In the genomic region with DNA sequence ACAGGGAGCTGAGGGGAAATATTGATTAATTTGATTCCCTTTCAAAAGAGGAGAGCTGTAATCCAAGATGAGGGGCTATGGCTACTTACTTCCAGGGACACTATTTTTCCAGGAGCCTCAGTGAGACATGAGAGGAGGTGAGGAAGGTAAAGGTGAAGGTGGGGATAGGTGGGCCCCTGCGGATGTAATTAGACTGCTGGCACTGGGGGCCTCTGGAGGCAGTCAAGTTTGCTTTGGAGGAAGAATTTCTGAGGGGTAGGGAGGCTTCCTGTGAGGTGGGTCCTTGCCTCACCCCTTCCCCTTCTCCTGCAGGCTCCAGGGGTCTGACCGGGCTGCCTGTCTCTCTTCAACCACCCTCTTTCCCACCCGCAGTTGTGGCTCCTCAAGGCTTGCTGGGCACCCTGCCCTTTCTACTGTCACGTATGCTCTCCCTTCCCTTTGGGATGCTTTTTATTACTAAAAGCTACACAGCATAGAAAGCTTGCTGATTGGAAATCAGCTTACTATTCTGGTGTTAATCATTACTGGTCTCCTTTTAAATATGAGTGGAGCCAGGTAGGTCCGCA, we compare ENCODE assay signal across 15 cellular contexts. TPM values are rescaled to one million over a fixed set of nuclear protein-coding genes. Genes with fewer than 3 reads are reported as not detected.
DNase-seq lines count a peak whose midpoint lies in the region; ATAC-seq and TF ChIP-seq lines count a peak whose summit lies in the region.
"Had no signal": no experiment of that assay in that cellular context is flagged by ENCODE, and none has a peak within 500 bp of the region (broad histone marks: within the 10 kb centered on the region; RNA-seq: fewer than 3 reads in every experiment).

No MANE protein-coding gene starts in this region.

- H3K27ac ChIP-seq in GM23338 (ENCODE audit: low read depth) (no peak overlapping the region), colonic mucosa (peak overlapping the region; percentile 15), mesenchymal stem cell (ENCODE audit: low read length, poor library complexity, severe bottlenecking) (no peak overlapping the region), skeletal muscle tissue (ENCODE audit: low read depth, low read length) (peak overlapping the region; percentile 56)
- H3K27ac ChIP-seq: SJSA1 had no signal

- H3K4me1 Mint-ChIP-seq in GM23338 (peaks cover 14% of the 10 kb centered on the region; the same call in 2 of the 3 replicates), type B pancreatic cell (ENCODE audit: unreplicated experiment) (peaks cover 13% of the 10 kb centered on the region)

- H2AFZ ChIP-seq in GM23338 (no peak overlapping the region), mesenchymal stem cell (ENCODE audit: low read depth, low read length) (no peak overlapping the region)

- H3K4me3 ChIP-seq in GM23338 (no peak overlapping the region), colonic mucosa (no peak overlapping the region), mesenchymal stem cell (ENCODE audit: insufficient read depth in 1 of 2, low read depth in 1 of 2, low read length in 2 of 2) (peak overlapping the region in 1 of 2 experiments; percentile 47), skeletal muscle tissue (ENCODE audit: low read length in 3 of 3) (peak overlapping the region; percentile 46 to 49 (median 49))
- H3K4me3 ChIP-seq: SJSA1 had no signal

- no peak overlapping the region for H3K4me2 ChIP-seq in GM23338
- no peak overlapping the region for H3K4me2 ChIP-seq in mesenchymal stem cell (ENCODE audit: low read length, poor library complexity, severe bottlenecking)

- intact Hi-C loops in colonic mucosa (cut with DNase I) = no loop called here
- intact Hi-C loops in left colon (cut with DNase I, micrococcal nuclease) = no loop called here

- ATAC-seq in GM23338 (peak; percentile 43; the same call in 1 of the 3 replicates), left colon (no peak)

- H3K27me3 Mint-ChIP-seq in GM23338 (ENCODE audit: insufficient read depth, low read depth, poor library complexity) (no peaks in the 10 kb centered on the region), type B pancreatic cell (no peaks in the 10 kb centered on the region)

- H3K14ac ChIP-seq in mesenchymal stem cell (ENCODE audit: low read length in 2 of 2) = no peak overlapping the region

- TF ChIP-seq CTCF in GM23338 (conservative IDR thresholded peaks at IDR 0.05; ENCODE audit: low read depth in 2 of 2) (no peak), colonic mucosa (IDR thresholded peaks at IDR 0.05) (no peak), type B pancreatic cell (conservative IDR thresholded peaks at IDR 0.05) (no peak)

- H3K23ac ChIP-seq in mesenchymal stem cell (ENCODE audit: low read length in 2 of 2) = no peak overlapping the region

- no peaks in the 10 kb centered on the region for H3F3A ChIP-seq in GM23338 (replicated peaks; ENCODE audit: low read depth)

- H3K9ac ChIP-seq in colonic mucosa (ENCODE audit: low read depth in 2 of 2, low read length in 2 of 2) (peak overlapping the region in 1 of 2 donors; percentile 28), mesenchymal stem cell (ENCODE audit: low read length) (peak overlapping the region; percentile 66), skeletal muscle tissue (ENCODE audit: low read depth in 1 of 3, low read length in 3 of 3) (peak overlapping the region; percentile 40 to 69 (median 44))

- WGBS in mesenchymal stem cell = 91% methylated on average over 4 of the region's 5 CpGs

- DNase-seq in GM23338 (ENCODE audit: low spot score) = no peak
- no peak for DNase-seq in colonic mucosa
- DNase-seq in mesenchymal stem cell = no peak
- no peak for DNase-seq in stimulated activated CD4-positive, alpha-beta T cell treated with anti-CD3 and anti-CD28 coated beads, Interleukin-2, amount 100 ng/mL, for 48 hours
- DNase-seq in left colon = no peak
- no peak for DNase-seq in type B pancreatic cell (ENCODE audit: extremely low spot score, unreplicated experiment)
- no peak for DNase-seq in NCI-H2171 (lab: John Stamatoyannopoulos, UW)
- DNase-seq: activated CD4-positive, alpha-beta T cell treated with anti-CD3 and anti-CD28 coated beads for 48 hours; activated naive CD4-positive, alpha-beta T cell treated with Interleukin-2 at 50 U/mL for 16 hours; foreskin melanocyte; NCI-H1436 treated with DMSO at 0.1 percent for 48 hours; stimulated activated CD4-positive, alpha-beta T cell treated with anti-CD3 and anti-CD28 coated beads, Interleukin-2, amount 100 ng/mL, for 24 hours had no signal

- H3K27ac Mint-ChIP-seq in GM23338 (no peak overlapping the region), type B pancreatic cell (no peak overlapping the region)

- no peak overlapping the region for H4K91ac ChIP-seq in mesenchymal stem cell (ENCODE audit: low read length)

- H2AK5ac ChIP-seq in mesenchymal stem cell (ENCODE audit: low read length, severe bottlenecking) = no peak overlapping the region

- H3K4me1 ChIP-seq in GM23338 (ENCODE audit: insufficient read depth) (peaks cover 7% of the 10 kb centered on the region; the same call in 1 of the 2 replicates), colonic mucosa (no peaks in the 10 kb centered on the region), mesenchymal stem cell (ENCODE audit: control insufficient read depth, insufficient read depth, low read depth, low read length) (no peaks in the 10 kb centered on the region), skeletal muscle tissue (ENCODE audit: control insufficient read depth in 3 of 3, insufficient read depth in 3 of 3, low read length in 3 of 3) (peaks cover 28 to 38% (median 36%) of the 10 kb centered on the region in 3 donors)
- H3K4me1 ChIP-seq: SJSA1 had no signal

- no peaks in the 10 kb centered on the region for H3K36me3 Mint-ChIP-seq in GM23338 (ENCODE audit: low read depth)
- H3K36me3 Mint-ChIP-seq in type B pancreatic cell = no peaks in the 10 kb centered on the region

- H3K4me3 Mint-ChIP-seq in GM23338 (no peak overlapping the region), type B pancreatic cell (no peak overlapping the region)

- H3K9me3 ChIP-seq in colonic mucosa (no peaks in the 10 kb centered on the region), mesenchymal stem cell (ENCODE audit: control insufficient read depth, low read length) (no peaks in the 10 kb centered on the region), skeletal muscle tissue (ENCODE audit: control insufficient read depth in 3 of 3, low read length in 3 of 3) (peaks cover 0 to 2% (median 0%) of the 10 kb centered on the region in 3 donors)
- H3K9me3 ChIP-seq: SJSA1 had no signal

- H2BK15ac ChIP-seq in mesenchymal stem cell (ENCODE audit: low read depth, poor library complexity, severe bottlenecking) = no peak overlapping the region

- H2BK12ac ChIP-seq in mesenchymal stem cell (ENCODE audit: low read length in 2 of 2) = no peak overlapping the region

- H2BK5ac ChIP-seq in mesenchymal stem cell (ENCODE audit: low read depth, low read length, poor library complexity, severe bottlenecking) = no peak overlapping the region

- H3K9me2 ChIP-seq in GM23338 (ENCODE audit: insufficient read depth) = no peaks in the 10 kb centered on the region

- H3K36me3 ChIP-seq in GM23338 (ENCODE audit: insufficient read depth) (no peaks in the 10 kb centered on the region), colonic mucosa (no peaks in the 10 kb centered on the region), mesenchymal stem cell (ENCODE audit: control insufficient read depth in 1 of 2, insufficient read depth in 2 of 2, low read depth in 1 of 2, low read length in 2 of 2) (no peaks in the 10 kb centered on the region), skeletal muscle tissue (ENCODE audit: control insufficient read depth in 3 of 3, insufficient read depth in 3 of 3, low read length in 3 of 3) (no peaks in the 10 kb centered on the region)
- H3K36me3 ChIP-seq: SJSA1 had no signal

- no peaks in the 10 kb centered on the region for H3K79me2 ChIP-seq in GM23338 (replicated peaks; ENCODE audit: insufficient read depth)

- no peak overlapping the region for H3K18ac ChIP-seq in mesenchymal stem cell (ENCODE audit: low read depth in 1 of 2, low read length in 2 of 2)

- H3K79me1 ChIP-seq in mesenchymal stem cell (replicated peaks; ENCODE audit: low read length, poor library complexity, severe bottlenecking) = no peaks in the 10 kb centered on the region

- no peaks in the 10 kb centered on the region for H4K20me1 ChIP-seq in GM23338 (replicated peaks; ENCODE audit: insufficient read depth)

- no peak overlapping the region for H4K8ac ChIP-seq in mesenchymal stem cell (ENCODE audit: low read length)

- H3K4ac ChIP-seq in mesenchymal stem cell (ENCODE audit: low read depth in 1 of 2, low read length in 2 of 2) = no peak overlapping the region

- H3K27me3 ChIP-seq in GM23338 (ENCODE audit: insufficient read depth) (no peaks in the 10 kb centered on the region), colonic mucosa (no peaks in the 10 kb centered on the region), mesenchymal stem cell (ENCODE audit: control insufficient read depth in 1 of 2, insufficient read depth in 1 of 2, low read length in 2 of 2) (peaks cover 3 to 13% of the 10 kb centered on the region in 2 experiments), skeletal muscle tissue (ENCODE audit: control insufficient read depth in 3 of 3, insufficient read depth in 3 of 3, low read length in 3 of 3) (no peaks in the 10 kb centered on the region)
- H3K27me3 ChIP-seq: SJSA1 had no signal

- H2BK120ac ChIP-seq in mesenchymal stem cell (ENCODE audit: low read depth, low read length) = no peak overlapping the region

- H3K9me3 Mint-ChIP-seq in GM23338 (no peaks in the 10 kb centered on the region), type B pancreatic cell (no peaks in the 10 kb centered on the region)

TF ChIP-seq in GM23338, 12 proteins besides CTCF, POLR2A, EP300 and RAD21 (continues in another document):
- no peak for TF ChIP-seq CREB1 (CRISPR knock-in tag; IDR thresholded peaks at IDR 0.05; ENCODE audit: low read depth)

RNA-seq across cellular contexts. Expression of a gene that starts 22.5 kb away (rescaled TPM):
- total RNA-seq in GM23338 (2014; rRNA removed; shearing (Covaris generic)) = 11.1 and 16.2 TPM in 2 replicates
- polyA plus RNA-seq in GM23338 (2016; fragmentation: Nextera tagmentation; extraction: Ambion mirVana) = 1.5 and 2.6 TPM in 2 replicates
- total RNA-seq in colonic mucosa (1 to 10 TPM; 1.3 to 2.2 TPM), skeletal muscle tissue (12.0 TPM), left colon (1 to 10 TPM; 1.1 to 2.5 TPM), type B pancreatic cell (ENCODE audit: low replicate concordance) (0.36 and 0.89 TPM in 2 replicates)
- 0.01 TPM for polyA plus RNA-seq in mesenchymal stem cell (2013, experiment 1 of 2)
- not detected for polyA plus RNA-seq in mesenchymal stem cell (2013, experiment 2 of 2)
- total RNA-seq: NCI-H460, SJSA1 had no signal

Comparison
In these comparisons a context has a peak if more than half of its experiments do, and no peak if none do; other contexts are left out.
1. H3K27ac ChIP-seq: peak in colonic mucosa (single experiment) and skeletal muscle tissue (single experiment); none in GM23338 (single experiment) and mesenchymal stem cell (single experiment).
2. H3K4me3 ChIP-seq: peak in skeletal muscle tissue (3 of 3); none in GM23338 (single experiment) and colonic mucosa (single experiment).